Comparison of ENCODE assay signal across 26 cellular contexts in genomic region chr10:112039823-112040222, GRCh38.
"Had no signal": no experiment of that assay in that cellular context is flagged by ENCODE, and none has a peak within 500 bp of the region (broad histone marks: within the 10 kb centered on the region; RNA-seq: fewer than 3 reads in every experiment).

No MANE protein-coding gene starts in this region.

- FAIRE-seq: colon, endometrium, endothelial cell of umbilical vein had no signal

- H3K27me3 ChIP-seq: ascending aorta, gastroesophageal sphincter had no signal

- H3K36me3 ChIP-seq: ascending aorta, gastroesophageal sphincter had no signal

- H3K27ac ChIP-seq: ascending aorta, gastroesophageal sphincter had no signal

- DNase-seq: activated CD4-positive, alpha-beta memory T cell treated with anti-CD3 and anti-CD28 coated beads, Interleukin-2, amount 10 ng/mL, durations not matched to agents 7 days and 5 days; activated CD4-positive, alpha-beta T cell treated with anti-CD3 and anti-CD28 coated beads for 1 hour; activated CD4-positive, alpha-beta T cell treated with anti-CD3 and anti-CD28 coated beads for 4 hours; activated CD4-positive, alpha-beta T cell treated with anti-CD3 and anti-CD28 coated beads, Interleukin-2, amount 10 ng/mL, durations not matched to agents 7 days and 5 days; activated CD4-positive, alpha-beta T cell treated with anti-CD3 and anti-CD28 coated beads, Interleukin-2, amount 50 U/mL, for 4 hours; activated CD8-positive, alpha-beta memory T cell treated with anti-CD3 and anti-CD28 coated beads, Interleukin-2, amount 50 U/mL, for 48 hours; activated gamma-delta T cell; activated naive CD4-positive, alpha-beta T cell; activated naive CD4-positive, alpha-beta T cell treated with anti-CD3 and anti-CD28 coated beads, Interleukin-2, amount 10 ng/mL, durations not matched to agents 7 days and 5 days; activated naive CD8-positive, alpha-beta T cell treated with anti-CD3 and anti-CD28 coated beads, Interleukin-2, amount 10 ng/mL, durations not matched to agents 7 days and 5 days; activated T-cell treated with anti-CD3 and anti-CD28 coated beads for 4 hours; activated T-cell treated with anti-CD3 and anti-CD28 coated beads, Interleukin-2, amount 50 U/mL, for 24 hours; activated T-cell treated with anti-CD3 and anti-CD28 coated beads, Interleukin-2, amount 50 U/mL, for 72 hours; caudate nucleus; cortex of kidney; dermis blood vessel endothelial cell; effector CD4-positive, alpha-beta T cell; foreskin fibroblast; head of caudate nucleus had no signal

- H3K4me1 ChIP-seq: ascending aorta, gastroesophageal sphincter had no signal

- H3K4me3 ChIP-seq: ascending aorta, gastroesophageal sphincter had no signal

- ATAC-seq: activated naive CD4-positive, alpha-beta T cell treated with anti-CD3 and anti-CD28 coated beads, Interleukin-2, amount 50 U/mL, for 72 hours; activated T-cell treated with anti-CD3 and anti-CD28 coated beads, Interleukin-2, amount 50 U/mL, for 72 hours; esophagus mucosa; gastroesophageal sphincter had no signal
